ENCODE assay signal across 9 cellular contexts in genomic region chr9:34990908-34991832, GRCh38. TPM values are rescaled to one million over a fixed set of nuclear protein-coding genes. Genes with fewer than 3 reads are reported as not detected.
DNase-seq lines count a peak whose midpoint lies in the region; ATAC-seq and TF ChIP-seq lines count a peak whose summit lies in the region.
"Had no signal": no experiment of that assay in that cellular context is flagged by ENCODE, and none has a peak within 500 bp of the region (broad histone marks: within the 10 kb centered on the region; RNA-seq: fewer than 3 reads in every experiment).

No MANE protein-coding gene starts in this region.

- H3K18ac ChIP-seq in H9 (ENCODE audit: insufficient read length, low read depth, low read length), result peak overlapping the region; percentile 92

- DNase-seq in H9 (peak; percentile 62), HK-2 (ENCODE audit: unreplicated experiment) (no peak)
- no peak for DNase-seq in stimulated activated CD4-positive, alpha-beta T cell treated with anti-CD3 and anti-CD28 coated beads, Interleukin-4, amount 100 ng/mL, for 4 hours
- DNase-seq in stimulated activated CD4-positive, alpha-beta T cell treated with anti-CD3 and anti-CD28 coated beads, Interleukin-4, amount 100 ng/mL, for 24 hours, result no peak
- DNase-seq: effector CD8-positive, alpha-beta T cell had no signal

- no peak overlapping the region for H2BK15ac ChIP-seq in H9 (ENCODE audit: low read depth, low read length)

- no peak overlapping the region for H3K4ac ChIP-seq in H9 (ENCODE audit: low read depth, low read length)

- H3K4me2 ChIP-seq in H9 (ENCODE audit: insufficient read depth, insufficient read length, low read length), result peak overlapping the region; percentile 54

- no peak for ATAC-seq in activated T-helper 17 cell treated with anti-CD3 and anti-CD28 coated beads, Interleukin-2, amount 50 U/mL, for 72 hours (replicated peaks)
- ATAC-seq in stimulated activated memory B cell treated with anti-CD40 and anti-IgM and Interleukin-4, amounts not matched to agents 10 μg/mL and 1 μg/mL and 100 μg/mL, for 72 hours, result no peak

- no peak overlapping the region for H3T11ph ChIP-seq in H9 (ENCODE audit: low read length)

- H3K27ac ChIP-seq in H9 (ENCODE audit: insufficient read length, low read depth, low read length), result no peak overlapping the region
- H3K27ac ChIP-seq: SK-N-MC had no signal

- peaks cover 16% of the 10 kb centered on the region for H3K23me2 ChIP-seq in H9 (ENCODE audit: insufficient read length, low read depth, low read length, poor library complexity, severe bottlenecking)

- H3K14ac ChIP-seq in H9 (ENCODE audit: insufficient read depth, low read length), result peak overlapping the region; percentile 86

- no peaks in the 10 kb centered on the region for H4K20me1 ChIP-seq in H9 (ENCODE audit: control insufficient read depth, insufficient read depth, insufficient read length)

- H2BK120ac ChIP-seq in H9 (ENCODE audit: low read depth, low read length, poor library complexity, severe bottlenecking), result no peak overlapping the region

- no peak for TF ChIP-seq CTCF in H9 (conservative IDR thresholded peaks at IDR 0.05)

- H4K5ac ChIP-seq in H9 (ENCODE audit: insufficient read length, low read depth, low read length), result peak overlapping the region; percentile 36

- peaks cover 45 to 72% of the 10 kb centered on the region in 2 experiments for H3K4me1 Mint-ChIP-seq in H9
- H3K4me1 Mint-ChIP-seq in activated T-helper 17 cell treated with anti-CD3 and anti-CD28 coated beads, Interleukin-2, amount 50 U/mL, for 72 hours, result peaks cover 49% of the 10 kb centered on the region
- peaks cover 65% of the 10 kb centered on the region for H3K4me1 Mint-ChIP-seq in stimulated activated memory B cell treated with anti-CD40 and anti-IgM and Interleukin-4, amounts not matched to agents 10 μg/mL and 1 μg/mL and 100 μg/mL, for 72 hours

- peak overlapping the region; percentile 81 to 92 for H3K4me3 Mint-ChIP-seq in H9
- peak overlapping the region; percentile 96 for H3K4me3 Mint-ChIP-seq in activated T-helper 17 cell treated with anti-CD3 and anti-CD28 coated beads, Interleukin-2, amount 50 U/mL, for 72 hours
- H3K4me3 Mint-ChIP-seq in stimulated activated memory B cell treated with anti-CD40 and anti-IgM and Interleukin-4, amounts not matched to agents 10 μg/mL and 1 μg/mL and 100 μg/mL, for 72 hours, result peak overlapping the region; percentile 73

- no peaks in the 10 kb centered on the region for H3K9me3 ChIP-seq in H9 (ENCODE audit: control insufficient read depth, low read depth, low read length)

- no peak overlapping the region for H2AFZ ChIP-seq in H9 (ENCODE audit: low read length)

- peak overlapping the region; percentile 47 for H3K4me3 ChIP-seq in iPS-11a (ENCODE audit: low read depth, low read length)

- H3K4me1 ChIP-seq in H9 (ENCODE audit: insufficient read depth, low read length), result peaks cover 10% of the 10 kb centered on the region; the same call in 1 of the 2 replicates

- H4K8ac ChIP-seq in H9 (replicated peaks; ENCODE audit: insufficient read length, low read depth, low read length), result no peak overlapping the region

- no peak overlapping the region for H2AK5ac ChIP-seq in H9 (ENCODE audit: insufficient read length, low read length)

- no peaks in the 10 kb centered on the region for H3K9me3 Mint-ChIP-seq in H9
- H3K9me3 Mint-ChIP-seq in activated T-helper 17 cell treated with anti-CD3 and anti-CD28 coated beads, Interleukin-2, amount 50 U/mL, for 72 hours, result no peaks in the 10 kb centered on the region
- H3K9me3 Mint-ChIP-seq in stimulated activated memory B cell treated with anti-CD40 and anti-IgM and Interleukin-4, amounts not matched to agents 10 μg/mL and 1 μg/mL and 100 μg/mL, for 72 hours, result no peaks in the 10 kb centered on the region

- no peaks in the 10 kb centered on the region for H3K79me1 ChIP-seq in H9 (ENCODE audit: insufficient read depth, low read depth, low read length, poor library complexity, severe bottlenecking)

- peak overlapping the region; percentile 10 to 98 (median 42); a peak in 6 of 7 replicates for H3K27ac Mint-ChIP-seq in H9
- H3K27ac Mint-ChIP-seq in activated T-helper 17 cell treated with anti-CD3 and anti-CD28 coated beads, Interleukin-2, amount 50 U/mL, for 72 hours, result peak overlapping the region; percentile 87
- H3K27ac Mint-ChIP-seq in stimulated activated memory B cell treated with anti-CD40 and anti-IgM and Interleukin-4, amounts not matched to agents 10 μg/mL and 1 μg/mL and 100 μg/mL, for 72 hours, result peak overlapping the region; percentile 63

- H3K9ac ChIP-seq in H9 (ENCODE audit: extremely low read depth, insufficient read length, low read length), result peak overlapping the region; percentile 39

- H2BK20ac ChIP-seq in H9 (ENCODE audit: low read depth, low read length, poor library complexity, severe bottlenecking), result no peak overlapping the region

- no peak overlapping the region for H2BK12ac ChIP-seq in H9 (ENCODE audit: insufficient read length, low read depth, low read length)

- no peaks in the 10 kb centered on the region for H3K79me2 ChIP-seq in H9 (ENCODE audit: insufficient read depth, low read length)

- no peak overlapping the region for H2BK5ac ChIP-seq in H9 (ENCODE audit: insufficient read length, low read length)

- no peak overlapping the region for H3K23ac ChIP-seq in H9 (ENCODE audit: insufficient read length, low read depth, low read length)

- no peak overlapping the region for H3K56ac ChIP-seq in H9 (ENCODE audit: insufficient read length, low read depth, low read length)

- no peaks in the 10 kb centered on the region for H3K27me3 ChIP-seq in H9 (ENCODE audit: insufficient read depth, low read length)

- WGBS in H9 (ENCODE audit: extremely low coverage, insufficient read length, low lambda C conversion rate), result no CpG with 5 or more reads among the region's 15 CpGs

- no peak overlapping the region for H4K91ac ChIP-seq in H9 (ENCODE audit: insufficient read length, low read depth, low read length)

- peaks cover 3% of the 10 kb centered on the region for H3K27me3 Mint-ChIP-seq in H9 (ENCODE audit: low read depth)
- no peaks in the 10 kb centered on the region for H3K27me3 Mint-ChIP-seq in activated T-helper 17 cell treated with anti-CD3 and anti-CD28 coated beads, Interleukin-2, amount 50 U/mL, for 72 hours
- H3K27me3 Mint-ChIP-seq in stimulated activated memory B cell treated with anti-CD40 and anti-IgM and Interleukin-4, amounts not matched to agents 10 μg/mL and 1 μg/mL and 100 μg/mL, for 72 hours, result peaks cover 9% of the 10 kb centered on the region

- peaks cover 26 to 36% (median 30%) of the 10 kb centered on the region in 3 experiments for H3K36me3 Mint-ChIP-seq in H9 (ENCODE audit: insufficient read depth in 1 of 3, low read depth in 3 of 3)
- peaks cover 36% of the 10 kb centered on the region for H3K36me3 Mint-ChIP-seq in activated T-helper 17 cell treated with anti-CD3 and anti-CD28 coated beads, Interleukin-2, amount 50 U/mL, for 72 hours (ENCODE audit: low read depth)
- peaks cover under 1% of the 10 kb centered on the region for H3K36me3 Mint-ChIP-seq in stimulated activated memory B cell treated with anti-CD40 and anti-IgM and Interleukin-4, amounts not matched to agents 10 μg/mL and 1 μg/mL and 100 μg/mL, for 72 hours

RNA-seq across cellular contexts. Expression of gene DNAJB5, which starts 1.6 kb away (rescaled TPM):
- 36.8 and 38.9 TPM in 2 replicates for total RNA-seq in H9 (2021)
- 10 to 100 TPM in 1 of 2 donors, 1 to 10 TPM in 1; 4.4 to 10.7 TPM for total RNA-seq in activated T-helper 17 cell treated with anti-CD3 and anti-CD28 coated beads, Interleukin-2, amount 50 U/mL, for 72 hours

RNA-seq across cellular contexts. Expression of gene PHF24, which starts 33.1 kb away (rescaled TPM):
- 0.24 and 0.68 TPM in 2 replicates for total RNA-seq in H9 (2021)
- under 1 TPM in 1 of 2 donors, not detected in 1; 0.16 TPM for total RNA-seq in activated T-helper 17 cell treated with anti-CD3 and anti-CD28 coated beads, Interleukin-2, amount 50 U/mL, for 72 hours
